In the genomic region with DNA sequence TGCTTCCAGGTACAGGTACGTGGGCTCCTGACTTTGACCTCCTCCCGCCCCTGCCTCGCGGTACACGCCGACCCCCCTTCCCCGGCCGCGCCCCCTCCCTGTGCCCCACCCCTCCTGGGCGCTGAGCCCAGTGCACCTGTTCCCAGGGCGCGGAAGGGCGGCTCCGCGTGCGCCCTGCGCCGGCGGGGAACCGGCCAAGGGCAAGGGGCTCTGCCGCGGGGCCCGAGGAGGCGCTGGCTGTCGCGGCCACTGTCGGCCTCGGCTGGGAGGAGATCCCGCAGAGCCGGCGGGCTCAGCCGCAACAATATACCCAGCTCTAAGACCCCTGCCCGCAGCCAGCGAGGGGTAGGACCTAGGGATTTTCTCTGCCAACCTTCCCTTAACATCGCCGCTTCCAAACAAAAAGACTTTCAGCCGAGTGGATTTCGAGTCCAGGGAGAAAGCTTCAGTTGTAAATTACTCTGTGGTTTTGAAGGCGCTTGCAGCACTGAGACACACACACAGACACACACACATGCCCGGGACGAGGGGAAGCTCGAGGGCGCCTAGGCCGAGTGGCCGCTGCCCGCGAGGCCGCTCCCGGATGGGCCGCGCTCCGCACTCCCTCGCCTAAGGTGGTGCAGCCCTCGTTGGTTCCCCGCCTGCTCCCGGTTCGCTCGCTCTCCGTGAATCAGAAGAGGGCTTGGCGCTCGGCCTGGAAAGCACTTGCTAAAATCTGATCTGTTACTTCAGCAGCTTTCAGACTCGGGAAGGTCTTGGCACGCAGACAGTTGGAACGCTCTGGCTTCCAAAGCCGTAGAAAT, we compare ENCODE assay signal across 8 cellular contexts. TPM values are rescaled to one million over a fixed set of nuclear protein-coding genes. Genes with fewer than 3 reads are reported as not detected.
DNase-seq lines count a peak whose midpoint lies in the region; ATAC-seq and TF ChIP-seq lines count a peak whose summit lies in the region.

No MANE protein-coding gene starts in this region.

- H3K36me3 Mint-ChIP-seq in activated CD4-positive, alpha-beta memory T cell treated with anti-CD3 and anti-CD28 coated beads for 36 hours, result no peaks in the 10 kb centered on the region

- no peak overlapping the region for H3K27ac Mint-ChIP-seq in activated CD4-positive, alpha-beta memory T cell treated with anti-CD3 and anti-CD28 coated beads for 36 hours

- no peak for ATAC-seq in HG02884 (IDR thresholded peaks at IDR 0.05; ENCODE audit: unreplicated experiment)
- ATAC-seq in HG03108 (IDR thresholded peaks at IDR 0.05; ENCODE audit: unreplicated experiment), result no peak
- no peak for ATAC-seq in HG03432 (IDR thresholded peaks at IDR 0.05; ENCODE audit: unreplicated experiment)

- H3K4me3 Mint-ChIP-seq in activated CD4-positive, alpha-beta memory T cell treated with anti-CD3 and anti-CD28 coated beads for 36 hours, result peak overlapping the region; percentile 59

- H3K36me3 ChIP-seq in neuron (ENCODE audit: insufficient read depth, low read length), result no peaks in the 10 kb centered on the region

- H3K4me1 ChIP-seq in neuron (ENCODE audit: insufficient read depth, low read length), result peaks cover 15% of the 10 kb centered on the region

- H3K4me3 ChIP-seq in HFF-Myc (replicated peaks; ENCODE audit: low read depth, low read length) (no peak overlapping the region), neuron (ENCODE audit: low read length) (peak overlapping the region; percentile 50)

- POLR2A ChIA-PET in activated CD4-positive, alpha-beta memory T cell treated with anti-CD3 and anti-CD28 coated beads for 36 hours (lab: Charles Lee), result no interaction called here

- no peaks in the 10 kb centered on the region for H3K9me3 Mint-ChIP-seq in activated CD4-positive, alpha-beta memory T cell treated with anti-CD3 and anti-CD28 coated beads for 36 hours

- H2AFZ ChIP-seq in neuron (ENCODE audit: low read depth, low read length), result peak overlapping the region; percentile 13

- peaks cover 12% of the 10 kb centered on the region for H3K4me1 Mint-ChIP-seq in activated CD4-positive, alpha-beta memory T cell treated with anti-CD3 and anti-CD28 coated beads for 36 hours (ENCODE audit: low read depth)

- TF ChIP-seq CTCF in HFF-Myc (IDR thresholded peaks at IDR 0.05; ENCODE audit: low read depth, low read length, missing control alignments), result no peak

- no peaks in the 10 kb centered on the region for H3K9me3 ChIP-seq in neuron (ENCODE audit: low read length)

- intact Hi-C loops in activated CD4-positive, alpha-beta memory T cell treated with anti-CD3 and anti-CD28 coated beads for 36 hours (cut with micrococcal nuclease), result no loop called here

- CTCF ChIA-PET in activated CD4-positive, alpha-beta memory T cell treated with anti-CD3 and anti-CD28 coated beads for 36 hours (lab: Charles Lee), result interaction anchor here (1.7 to 3.7 kb wide), 2 partner anchors 438 to 487 kb away, joined by 5 to 25 read pairs; no protein-coding TSS in a partner anchor

- H3K27me3 ChIP-seq in neuron (ENCODE audit: insufficient read depth, low read length), result peaks cover 2% of the 10 kb centered on the region

- peaks cover 14% of the 10 kb centered on the region for H3K27me3 Mint-ChIP-seq in activated CD4-positive, alpha-beta memory T cell treated with anti-CD3 and anti-CD28 coated beads for 36 hours

- DNase-seq in HFF-Myc (ENCODE audit: extremely low read depth, low read depth), result peak; percentile 30
- DNase-seq in activated CD4-positive, alpha-beta memory T cell treated with anti-CD3 and anti-CD28 coated beads for 36 hours, result no peak
- DNase-seq in globus pallidus (ENCODE audit: low spot score), result peak; percentile 17
- no peak for DNase-seq in NOMO-1 treated with dmso at 0.1 percent for 144 hours (lab: John Stamatoyannopoulos, UW; ENCODE audit: unreplicated experiment)

RNA-seq across cellular contexts. Expression of a gene that starts 1.2 kb away (rescaled TPM):
- total RNA-seq in activated CD4-positive, alpha-beta memory T cell treated with anti-CD3 and anti-CD28 coated beads for 36 hours, result under 1 TPM in 1 of 2 experiments, not detected in 1; 0.10 TPM

RNA-seq across cellular contexts. Expression of a gene that starts 33.0 kb away (rescaled TPM):
- 1,000 to 10,000 TPM; 2,483 to 2,592 TPM for total RNA-seq in activated CD4-positive, alpha-beta memory T cell treated with anti-CD3 and anti-CD28 coated beads for 36 hours

Comparison
In these comparisons a context has a peak if more than half of its experiments do, and no peak if none do; other contexts are left out.
1. DNase-seq: peak in HFF-Myc (single experiment) and globus pallidus (single experiment); none in activated CD4-positive, alpha-beta memory T cell treated with anti-CD3 and anti-CD28 coated beads for 36 hours (single experiment) and NOMO-1 treated with dmso at 0.1 percent for 144 hours (single experiment).